Comparison of ENCODE assay signal across 8 cellular contexts in the genomic region with DNA sequence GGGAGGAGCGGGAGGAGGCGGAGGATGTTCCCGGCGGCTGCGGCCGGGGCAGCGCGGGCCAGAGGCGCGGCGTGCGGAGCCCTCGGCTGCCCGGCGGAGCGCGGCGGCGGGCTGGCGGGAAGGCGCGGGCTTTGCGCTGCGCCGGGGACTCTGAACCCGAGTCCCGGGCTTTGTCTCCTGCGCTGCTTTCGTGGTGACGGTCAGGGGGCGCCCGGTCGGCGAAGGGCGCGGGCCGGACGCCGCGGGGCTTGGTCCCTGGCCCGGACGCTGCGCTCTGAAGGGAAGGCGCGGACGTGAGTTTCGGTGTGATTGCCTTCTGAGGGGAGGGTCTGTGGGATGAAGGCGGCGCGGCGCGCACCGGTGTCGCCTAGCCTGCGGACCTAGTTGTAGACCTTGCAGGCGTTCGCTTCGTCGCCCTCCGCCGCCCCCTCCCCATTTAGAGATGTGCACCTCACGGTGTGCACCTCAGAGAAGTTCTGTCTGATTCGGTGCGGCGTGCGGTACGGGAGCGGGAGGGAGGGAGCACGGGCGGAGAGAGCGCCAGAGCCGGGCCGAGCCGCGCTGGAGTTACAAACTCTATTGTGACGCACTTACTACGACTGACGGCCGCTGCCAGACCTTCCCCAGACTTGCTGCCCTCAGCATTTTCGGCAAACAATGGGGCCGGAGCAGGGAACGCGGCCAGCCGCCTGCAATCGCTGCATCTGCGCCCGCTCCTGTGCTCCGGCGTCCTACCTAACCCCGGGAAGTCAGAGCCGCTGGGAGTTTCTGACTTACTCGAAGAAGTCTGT. TPM values are rescaled to one million over a fixed set of nuclear protein-coding genes. Genes with fewer than 3 reads are reported as not detected.
DNase-seq lines count a peak whose midpoint lies in the region; ATAC-seq and TF ChIP-seq lines count a peak whose summit lies in the region.

No MANE protein-coding gene starts in this region.

- H3K4me3 Mint-ChIP-seq in activated naive CD8-positive, alpha-beta T cell treated with anti-CD3 and anti-CD28 coated beads, Interleukin-2, amount 10 ng/mL, durations not matched to agents 7 days and 5 days, result peak overlapping the region; percentile 95

- no peak overlapping the region for H2BK12ac ChIP-seq in neuronal stem cell (ENCODE audit: low read length)

- H2AK5ac ChIP-seq in neuronal stem cell (ENCODE audit: low read depth, low read length), result peak overlapping the region; percentile 99

- peaks cover 4% of the 10 kb centered on the region for H3K79me1 ChIP-seq in neuronal stem cell (ENCODE audit: low read depth, low read length)

- H2BK120ac ChIP-seq in neuronal stem cell (ENCODE audit: low read depth, low read length), result peak overlapping the region; percentile 90

- peaks cover 12% of the 10 kb centered on the region for H3K36me3 Mint-ChIP-seq in activated naive CD8-positive, alpha-beta T cell treated with anti-CD3 and anti-CD28 coated beads, Interleukin-2, amount 10 ng/mL, durations not matched to agents 7 days and 5 days

- peak overlapping the region; percentile 90 for H3K4me2 ChIP-seq in neuronal stem cell (ENCODE audit: insufficient read depth, low read length, poor library complexity, severe bottlenecking)

- WGBS in neuronal stem cell (ENCODE audit: extremely low coverage in 2 of 2, insufficient read length in 2 of 2, insufficient replicate concordance in 1 of 2), 2 donors, result no CpG with 5 or more reads among the region's 92 CpGs

- H3K27ac ChIP-seq in Panc1 (ENCODE audit: low read length) (peak overlapping the region; percentile 63), neuronal stem cell (replicated peaks; ENCODE audit: low read length) (peak overlapping the region; percentile 90), uterus (peak overlapping the region; percentile 28 to 75)

- peak; percentile 18 to 88 for TF ChIP-seq POLR2A in uterus (IDR thresholded peaks at IDR 0.05)

- peak; percentile 1 for ATAC-seq in HG03045 (IDR thresholded peaks at IDR 0.05; ENCODE audit: unreplicated experiment)
- peak; percentile 44 for ATAC-seq in Panc1
- ATAC-seq in activated naive CD8-positive, alpha-beta T cell treated with anti-CD3 and anti-CD28 coated beads, Interleukin-2, amount 10 ng/mL, durations not matched to agents 7 days and 5 days (ENCODE audit: low read depth), result peak; percentile 0
- ATAC-seq in Right ventricle myocardium inferior, result peak; percentile 61

- peak overlapping the region; percentile 88 for H2AFZ ChIP-seq in neuronal stem cell (ENCODE audit: low read length)

- peaks cover 22% of the 10 kb centered on the region for H3K4me1 ChIP-seq in Panc1 (ENCODE audit: control insufficient read depth, insufficient read depth, low read length)
- H3K4me1 ChIP-seq in neuronal stem cell (ENCODE audit: control insufficient read depth in 2 of 2, insufficient read depth in 1 of 2, low read depth in 1 of 2, low read length in 2 of 2), result peaks cover 15 to 18% of the 10 kb centered on the region in 2 donors
- peaks cover 0 to 4% of the 10 kb centered on the region in 2 donors for H3K4me1 ChIP-seq in uterus

- H3K18ac ChIP-seq in neuronal stem cell (ENCODE audit: low read length), result peak overlapping the region; percentile 100

- peak overlapping the region; percentile 38 for H3K27ac Mint-ChIP-seq in activated naive CD8-positive, alpha-beta T cell treated with anti-CD3 and anti-CD28 coated beads, Interleukin-2, amount 10 ng/mL, durations not matched to agents 7 days and 5 days

- no peak for TF ChIP-seq CTCF in Panc1 (IDR thresholded peaks at IDR 0.05)
- TF ChIP-seq CTCF in uterus (IDR thresholded peaks at IDR 0.05), result no peak

- no TSS peak for BruUV-seq in Panc1 (replicated peaks; lab: Mats Ljungman, UMichigan)

- H3K23ac ChIP-seq in neuronal stem cell (ENCODE audit: low read depth, low read length, poor library complexity), result peak overlapping the region; percentile 89

- intact Hi-C loops in Panc1 (cut with micrococcal nuclease; ENCODE audit: unreplicated experiment) (loop anchor here (10.0 kb wide), 1 partner anchor 332 kb away; no protein-coding TSS in a partner anchor), Right ventricle myocardium inferior (cut with DNase I) (loop anchor here (5.0 to 10.0 kb wide), 2 partner anchors 34 to 308 kb away; no protein-coding TSS in a partner anchor), uterus (cut with DNase I; ENCODE audit: low total_unique reads) (no loop called here)

- peak overlapping the region; percentile 88 for H4K8ac ChIP-seq in neuronal stem cell (ENCODE audit: low read depth, low read length)

- peaks cover 26% of the 10 kb centered on the region for H3K27me3 Mint-ChIP-seq in activated naive CD8-positive, alpha-beta T cell treated with anti-CD3 and anti-CD28 coated beads, Interleukin-2, amount 10 ng/mL, durations not matched to agents 7 days and 5 days

- H3K4me1 Mint-ChIP-seq in activated naive CD8-positive, alpha-beta T cell treated with anti-CD3 and anti-CD28 coated beads, Interleukin-2, amount 10 ng/mL, durations not matched to agents 7 days and 5 days, result peaks cover 24% of the 10 kb centered on the region

- CTCF ChIA-PET in Panc1 (lab: Charles Lee), result no interaction called here

- peak overlapping the region; percentile 100 for H3K14ac ChIP-seq in neuronal stem cell (ENCODE audit: low read length)

- peak overlapping the region; percentile 70 for H3K4ac ChIP-seq in neuronal stem cell (ENCODE audit: low read length)

- peak overlapping the region; percentile 98 for H2BK5ac ChIP-seq in neuronal stem cell (ENCODE audit: low read length)

- in situ Hi-C loops in Panc1 (cut with HindIII; ENCODE audit: low pct_unique_long_range_greater_than_20kb, low sequenced_read_pairs), result no loop called here

- peak overlapping the region; percentile 94 for H2BK15ac ChIP-seq in neuronal stem cell (ENCODE audit: low read length)

- peak overlapping the region; percentile 60 for H4K91ac ChIP-seq in neuronal stem cell (ENCODE audit: low read depth, low read length, poor library complexity)

- POLR2A ChIA-PET in Panc1 (lab: Charles Lee), result no interaction called here
- POLR2A ChIA-PET in activated naive CD8-positive, alpha-beta T cell treated with anti-CD3 and anti-CD28 coated beads, Interleukin-2, amount 10 ng/mL, durations not matched to agents 7 days and 5 days (lab: Charles Lee), result interaction anchor here (1.1 kb wide), 1 partner anchor 445 kb away, joined by 3 read pairs; the partner anchor contains the start of gene BUB1

- no peaks in the 10 kb centered on the region for H3K9me3 Mint-ChIP-seq in activated naive CD8-positive, alpha-beta T cell treated with anti-CD3 and anti-CD28 coated beads, Interleukin-2, amount 10 ng/mL, durations not matched to agents 7 days and 5 days

- peak overlapping the region; percentile 68 to 73 for H3K4me3 ChIP-seq in Panc1 (ENCODE audit: low read depth in 2 of 2, low read length in 2 of 2)
- peak overlapping the region; percentile 87 to 98 for H3K4me3 ChIP-seq in neuronal stem cell (ENCODE audit: low read length in 2 of 2)
- peak overlapping the region; percentile 49 to 86 for H3K4me3 ChIP-seq in uterus

- H3K9me3 ChIP-seq in Panc1 (ENCODE audit: control insufficient read depth, insufficient read depth, low read depth, low read length) (no peaks in the 10 kb centered on the region), neuronal stem cell (replicated peaks in 1 of 2; ENCODE audit: control insufficient read depth in 2 of 2, insufficient read depth in 1 of 2, low read depth in 1 of 2, low read length in 2 of 2) (peaks cover 0 to 8% of the 10 kb centered on the region in 2 donors), uterus (no peaks in the 10 kb centered on the region)

- peak overlapping the region; percentile 98 for H3K9ac ChIP-seq in neuronal stem cell (ENCODE audit: low read depth, low read length, poor library complexity)

- H3K36me3 ChIP-seq in Panc1 (ENCODE audit: control insufficient read depth, insufficient read depth, low read length) (peaks cover 15% of the 10 kb centered on the region), neuronal stem cell (replicated peaks in 1 of 2; ENCODE audit: control insufficient read depth in 2 of 2, insufficient read depth in 2 of 2, low read length in 2 of 2) (peaks cover 14 to 44% of the 10 kb centered on the region in 2 donors), uterus (no peaks in the 10 kb centered on the region)

- H3K27me3 ChIP-seq in Panc1 (ENCODE audit: control insufficient read depth, insufficient read depth, low read length) (no peaks in the 10 kb centered on the region), neuronal stem cell (ENCODE audit: control insufficient read depth in 3 of 3, insufficient read depth in 3 of 3, low read depth in 1 of 3, low read length in 3 of 3) (peaks cover 7 to 23% (median 19%) of the 10 kb centered on the region in 3 experiments), uterus (no peaks in the 10 kb centered on the region)

- peak; percentile 71 for DNase-seq in DMS153 (lab: John Stamatoyannopoulos, UW)
- DNase-seq in Panc1 (ENCODE audit: low read depth, low spot score), result no peak
- DNase-seq in activated naive CD8-positive, alpha-beta T cell treated with anti-CD3 and anti-CD28 coated beads, Interleukin-2, amount 10 ng/mL, durations not matched to agents 7 days and 5 days, result no peak
- peak; percentile 92 for DNase-seq in Right ventricle myocardium inferior (ENCODE audit: missing footprints)
- DNase-seq in neuronal stem cell (ENCODE audit: low spot score), result peak; percentile 75
- DNase-seq in uterus, result peak; percentile 80
- no peak for DNase-seq in effector CD8-positive, alpha-beta T cell (lab: John Stamatoyannopoulos, UW)

RNA-seq across cellular contexts. Expression of gene BCL2L11, which starts 2.1 kb away (rescaled TPM):
- total RNA-seq in Panc1 (2021; ENCODE audit: unreplicated experiment), result 43.8 TPM
- 26.5 TPM for polyA plus RNA-seq in Panc1 (2012; ENCODE audit: insufficient read length)
- total RNA-seq in activated naive CD8-positive, alpha-beta T cell treated with anti-CD3 and anti-CD28 coated beads, Interleukin-2, amount 10 ng/mL, durations not matched to agents 7 days and 5 days, result 10 to 100 TPM; 17.2 to 21.1 TPM
- total RNA-seq in Right ventricle myocardium inferior, result 9.1 TPM
- polyA plus RNA-seq in neuronal stem cell (2013, experiment 1 of 2), result 32.0 TPM
- 32.1 TPM for polyA plus RNA-seq in neuronal stem cell (2013, experiment 2 of 2)
- 10 to 100 TPM in 3 of 4 donors, 1 to 10 TPM in 1; 2.0 to 21.8 (median 15.4) TPM for total RNA-seq in uterus

Comparison
In these comparisons a context has a peak if more than half of its experiments do, and no peak if none do; other contexts are left out.
1. DNase-seq: peak in DMS153 (single experiment), Right ventricle myocardium inferior (single experiment), neuronal stem cell (single experiment) and uterus (2 of 2); none in Panc1 (single experiment), activated naive CD8-positive, alpha-beta T cell treated with anti-CD3 and anti-CD28 coated beads, Interleukin-2, amount 10 ng/mL, durations not matched to agents 7 days and 5 days (single experiment) and effector CD8-positive, alpha-beta T cell (single experiment).
2. ATAC-seq: peak in every context shown above with its lines; median percentile 61 in Right ventricle myocardium inferior; 44 in Panc1; 1 in HG03045; 0 in activated naive CD8-positive, alpha-beta T cell treated with anti-CD3 and anti-CD28 coated beads, Interleukin-2, amount 10 ng/mL, durations not matched to agents 7 days and 5 days.
3. Peak in every context shown above with its lines, with median percentiles within 50 percentile points of each other: H3K27ac ChIP-seq and H3K4me3 ChIP-seq.